Comparison of ENCODE assay signal across 8 cellular contexts in genomic region chr6:164274510-164274909, GRCh38.
"Had no signal": no experiment of that assay in that cellular context is flagged by ENCODE, and none has a peak within 500 bp of the region (broad histone marks: within the 10 kb centered on the region; RNA-seq: fewer than 3 reads in every experiment).

No MANE protein-coding gene starts in this region.

- DNase-seq: H9, HCEC 1CT, IMR-90, KG1 had no signal

- H3K4me3 ChIP-seq: GM23338 had no signal

- ATAC-seq: GM23338 had no signal

- H3K4me2 ChIP-seq: GM23338 had no signal

- H2AFZ ChIP-seq: GM23338 had no signal

- FAIRE-seq: H1, H54, HTR-8/SVneo had no signal
